16 cellular contexts compared by ENCODE assay signal in genomic region chr19:16268676-16269319, GRCh38. TPM values are rescaled to one million over a fixed set of nuclear protein-coding genes. Genes with fewer than 3 reads are reported as not detected.
DNase-seq lines count a peak whose midpoint lies in the region; ATAC-seq, FAIRE-seq and TF ChIP-seq lines count a peak whose summit lies in the region.
"Had no signal": no experiment of that assay in that cellular context is flagged by ENCODE, and none has a peak within 500 bp of the region (broad histone marks: within the 10 kb centered on the region; RNA-seq: fewer than 3 reads in every experiment).

No MANE protein-coding gene starts in this region.

- H3K27me3 Mint-ChIP-seq in CD4-positive, CD25-positive, alpha-beta regulatory T cell: peaks cover 5% of the 10 kb centered on the region
- no peaks in the 10 kb centered on the region for H3K27me3 Mint-ChIP-seq in activated B cell treated with CpG ODN at 0.5 μM for 24 hours
- peaks cover 71% of the 10 kb centered on the region for H3K27me3 Mint-ChIP-seq in activated naive CD4-positive, alpha-beta T cell treated with anti-CD3 and anti-CD28 coated beads, Interleukin-2, amount 10 ng/mL, durations not matched to agents 7 days and 5 days

- no peaks in the 10 kb centered on the region for H3K27me3 ChIP-seq in CD4-positive, CD25-positive, alpha-beta regulatory T cell (ENCODE audit: control insufficient read depth, insufficient read depth, low read length)
- H3K27me3 ChIP-seq: right atrium auricular region, SJSA1 had no signal

- no peak overlapping the region for H3K4me3 ChIP-seq in CD4-positive, CD25-positive, alpha-beta regulatory T cell (ENCODE audit: low read depth, low read length)
- H3K4me3 ChIP-seq: lower lobe of right lung, right atrium auricular region, SJSA1, thoracic aorta had no signal

- TF ChIP-seq CTCF in activated B cell treated with CpG ODN at 0.5 μM for 24 hours (IDR thresholded peaks at IDR 0.05) (no peak), D721Med (IDR thresholded peaks at IDR 0.05; ENCODE audit: insufficient read depth, missing control alignments) (no peak)

- ATAC-seq in CD4-positive, CD25-positive, alpha-beta regulatory T cell (ENCODE audit: low read depth in 2 of 2): no peak
- ATAC-seq in activated B cell treated with CpG ODN at 0.5 μM for 24 hours (ENCODE audit: low read depth) (no peak), HG02588 (IDR thresholded peaks at IDR 0.05; ENCODE audit: unreplicated experiment) (no peak)
- ATAC-seq: lower lobe of right lung had no signal

- no peaks in the 10 kb centered on the region for H3K36me3 ChIP-seq in CD4-positive, CD25-positive, alpha-beta regulatory T cell (ENCODE audit: control insufficient read depth, insufficient read depth, low read length)
- H3K36me3 ChIP-seq: lower lobe of right lung, right atrium auricular region, SJSA1, thoracic aorta had no signal

- intact Hi-C loops in activated B cell treated with CpG ODN at 0.5 μM for 24 hours (cut with micrococcal nuclease): no loop called here

- FAIRE-seq in D721Med (lab: Jason Lieb, UNC): no peak
- FAIRE-seq: frontal cortex had no signal

- CTCF ChIA-PET in activated B cell treated with CpG ODN at 0.5 μM for 24 hours (lab: Charles Lee): interaction anchor here (0.8 kb wide), 1 partner anchor 97 kb away, joined by 3 read pairs; no protein-coding TSS in a partner anchor
- CTCF ChIA-PET in activated naive CD4-positive, alpha-beta T cell treated with anti-CD3 and anti-CD28 coated beads, Interleukin-2, amount 10 ng/mL, durations not matched to agents 7 days and 5 days (lab: Charles Lee): interaction anchor here (1.2 to 2.0 kb wide), 2 partner anchors 45 to 114 kb away, joined by 3 to 4 read pairs; no protein-coding TSS in a partner anchor

- DNase-seq in CD4-positive, CD25-positive, alpha-beta regulatory T cell: peak in 1 of 3 donors; percentile 42
- no peak for DNase-seq in activated B cell treated with CpG ODN at 0.5 μM for 24 hours
- peak; percentile 47 for DNase-seq in activated naive CD4-positive, alpha-beta T cell treated with anti-CD3 and anti-CD28 coated beads, Interleukin-2, amount 10 ng/mL, durations not matched to agents 7 days and 5 days
- DNase-seq in stimulated activated CD4-positive, alpha-beta T cell treated with anti-CD3 and anti-CD28 coated beads, Interleukin-1b, Interleukin-23, amount 100 ng/mL, for 4 hours (ENCODE audit: low read depth in 2 of 2): peak; percentile 36 to 51
- DNase-seq in NCI-H524 treated with DMSO at 0.1 percent for 48 hours (lab: John Stamatoyannopoulos, UW): no peak
- no peak for DNase-seq in D721Med (ENCODE audit: insufficient read length, low spot score)
- DNase-seq in KG1 (lab: John Stamatoyannopoulos, UW): no peak
- DNase-seq: IMR-90, lower lobe of right lung, NCI-H1092 had no signal

- peaks cover 30% of the 10 kb centered on the region for H3K4me1 ChIP-seq in CD4-positive, CD25-positive, alpha-beta regulatory T cell (ENCODE audit: control insufficient read depth, insufficient read depth, low read length, poor library complexity, severe bottlenecking)
- H3K4me1 ChIP-seq: SJSA1 had no signal

- H3K9me3 ChIP-seq in CD4-positive, CD25-positive, alpha-beta regulatory T cell (ENCODE audit: control insufficient read depth in 2 of 2, low read length in 2 of 2): no peaks in the 10 kb centered on the region
- H3K9me3 ChIP-seq: lower lobe of right lung, right atrium auricular region, SJSA1, thoracic aorta had no signal

- H3K36me3 Mint-ChIP-seq in CD4-positive, CD25-positive, alpha-beta regulatory T cell: no peaks in the 10 kb centered on the region
- H3K36me3 Mint-ChIP-seq in activated B cell treated with CpG ODN at 0.5 μM for 24 hours (ENCODE audit: low read depth): no peaks in the 10 kb centered on the region
- H3K36me3 Mint-ChIP-seq in activated naive CD4-positive, alpha-beta T cell treated with anti-CD3 and anti-CD28 coated beads, Interleukin-2, amount 10 ng/mL, durations not matched to agents 7 days and 5 days: peaks cover 6% of the 10 kb centered on the region

- peak overlapping the region in 2 of 3 donors; percentile 71 to 86 for H3K27ac Mint-ChIP-seq in CD4-positive, CD25-positive, alpha-beta regulatory T cell
- H3K27ac Mint-ChIP-seq in activated B cell treated with CpG ODN at 0.5 μM for 24 hours: peak overlapping the region; percentile 59
- H3K27ac Mint-ChIP-seq in activated naive CD4-positive, alpha-beta T cell treated with anti-CD3 and anti-CD28 coated beads, Interleukin-2, amount 10 ng/mL, durations not matched to agents 7 days and 5 days: no peak overlapping the region

- no peak overlapping the region for H3K27ac ChIP-seq in CD4-positive, CD25-positive, alpha-beta regulatory T cell (ENCODE audit: insufficient read depth, low read length, poor library complexity, severe bottlenecking)
- H3K27ac ChIP-seq: lower lobe of right lung, right atrium auricular region, SJSA1, thoracic aorta had no signal

- peaks cover 0 to 2% (median 0%) of the 10 kb centered on the region in 7 donors for H3K9me3 Mint-ChIP-seq in CD4-positive, CD25-positive, alpha-beta regulatory T cell
- no peaks in the 10 kb centered on the region for H3K9me3 Mint-ChIP-seq in activated B cell treated with CpG ODN at 0.5 μM for 24 hours
- H3K9me3 Mint-ChIP-seq in activated naive CD4-positive, alpha-beta T cell treated with anti-CD3 and anti-CD28 coated beads, Interleukin-2, amount 10 ng/mL, durations not matched to agents 7 days and 5 days: no peaks in the 10 kb centered on the region
- H3K9me3 Mint-ChIP-seq: neural crest cell had no signal

- peaks cover 0 to 45% (median 27%) of the 10 kb centered on the region in 4 donors for H3K4me1 Mint-ChIP-seq in CD4-positive, CD25-positive, alpha-beta regulatory T cell
- peaks cover 30% of the 10 kb centered on the region for H3K4me1 Mint-ChIP-seq in activated B cell treated with CpG ODN at 0.5 μM for 24 hours
- H3K4me1 Mint-ChIP-seq in activated naive CD4-positive, alpha-beta T cell treated with anti-CD3 and anti-CD28 coated beads, Interleukin-2, amount 10 ng/mL, durations not matched to agents 7 days and 5 days: peaks cover 67% of the 10 kb centered on the region

- peak overlapping the region; percentile 50 to 78 (median 62) for H3K4me3 Mint-ChIP-seq in CD4-positive, CD25-positive, alpha-beta regulatory T cell
- H3K4me3 Mint-ChIP-seq in activated B cell treated with CpG ODN at 0.5 μM for 24 hours: no peak overlapping the region
- no peak overlapping the region for H3K4me3 Mint-ChIP-seq in activated naive CD4-positive, alpha-beta T cell treated with anti-CD3 and anti-CD28 coated beads, Interleukin-2, amount 10 ng/mL, durations not matched to agents 7 days and 5 days
- H3K4me3 Mint-ChIP-seq: neural crest cell had no signal

- POLR2A ChIA-PET in activated B cell treated with CpG ODN at 0.5 μM for 24 hours (lab: Charles Lee): interaction anchor here (0.8 to 14.3 kb wide), 7 partner anchors 8 to 58 kb away, joined by 3 to 445 read pairs (median 5); partner anchors contain the start of gene KLF2

RNA-seq across cellular contexts. Expression of gene KLF2, which starts 55.8 kb away (rescaled TPM):
- total RNA-seq in CD4-positive, CD25-positive, alpha-beta regulatory T cell: 725 TPM
- polyA plus RNA-seq in CD4-positive, CD25-positive, alpha-beta regulatory T cell: 100 to 1,000 TPM in 2 of 4 donors, 10 to 100 TPM in 2; 95.1 to 139 (median 118) TPM
- total RNA-seq in activated B cell treated with CpG ODN at 0.5 μM for 24 hours: 76.8 and 87.6 TPM in 2 replicates

Comparison
In these comparisons a context has a peak if more than half of its experiments do, and no peak if none do; other contexts are left out.
1. DNase-seq: peak in activated naive CD4-positive, alpha-beta T cell treated with anti-CD3 and anti-CD28 coated beads, Interleukin-2, amount 10 ng/mL, durations not matched to agents 7 days and 5 days (single experiment) and stimulated activated CD4-positive, alpha-beta T cell treated with anti-CD3 and anti-CD28 coated beads, Interleukin-1b, Interleukin-23, amount 100 ng/mL, for 4 hours (2 of 2); none in activated B cell treated with CpG ODN at 0.5 μM for 24 hours (single experiment), NCI-H524 treated with DMSO at 0.1 percent for 48 hours (single experiment), D721Med (single experiment) and KG1 (single experiment).
2. H3K4me3 Mint-ChIP-seq: peak in CD4-positive, CD25-positive, alpha-beta regulatory T cell (4 of 4); none in activated B cell treated with CpG ODN at 0.5 μM for 24 hours (single experiment) and activated naive CD4-positive, alpha-beta T cell treated with anti-CD3 and anti-CD28 coated beads, Interleukin-2, amount 10 ng/mL, durations not matched to agents 7 days and 5 days (single experiment).